8 cellular contexts compared by ENCODE assay signal in genomic region chr21:14259669-14260458, GRCh38. TPM values are rescaled to one million over a fixed set of nuclear protein-coding genes. Genes with fewer than 3 reads are reported as not detected.
DNase-seq lines count a peak whose midpoint lies in the region; ATAC-seq and TF ChIP-seq lines count a peak whose summit lies in the region.

No MANE protein-coding gene starts in this region.

- H3K4me3 ChIP-seq in Panc1 (ENCODE audit: low read depth in 2 of 2, low read length in 2 of 2): no peak overlapping the region
- no peak overlapping the region for H3K4me3 ChIP-seq in esophagus squamous epithelium

- no peaks in the 10 kb centered on the region for H3K4me1 Mint-ChIP-seq in natural killer cell
- H3K4me1 Mint-ChIP-seq in natural killer cell treated with Interleukin-12 subunit alpha and Interleukin-12 subunit beta and Interleukin-15 and Interleukin-18, amount 100 ng/mL, for 72 hours (ENCODE audit: low read depth in 2 of 2): no peaks in the 10 kb centered on the region
- no peaks in the 10 kb centered on the region for H3K4me1 Mint-ChIP-seq in nephron progenitor cell

- DNase-seq in natural killer cell (no peak), Panc1 (ENCODE audit: low read depth, low spot score) (peak; percentile 47), esophagus squamous epithelium (lab: John Stamatoyannopoulos, UW) (no peak), nephron progenitor cell (peak; percentile 14)
- DNase-seq in natural killer cell treated with Interleukin-12 subunit alpha and Interleukin-12 subunit beta and Interleukin-15 and Interleukin-18, amount 100 ng/mL, for 72 hours (ENCODE audit: low spot score): no peak
- DNase-seq in activated CD4-positive, alpha-beta T cell treated with anti-CD3 and anti-CD28 coated beads for 4 hours: no peak

- no peaks in the 10 kb centered on the region for H3K36me3 ChIP-seq in Panc1 (ENCODE audit: control insufficient read depth, insufficient read depth, low read length)
- no peaks in the 10 kb centered on the region for H3K36me3 ChIP-seq in esophagus squamous epithelium

- ATAC-seq in natural killer cell (peak in 2 of 3 donors; percentile 36 to 53), Panc1 (peak; percentile 92), HG03095 (IDR thresholded peaks at IDR 0.05; ENCODE audit: unreplicated experiment) (no peak)
- no peak for ATAC-seq in natural killer cell treated with Interleukin-12 subunit alpha and Interleukin-12 subunit beta and Interleukin-15 and Interleukin-18, amount 100 ng/mL, for 72 hours

- TF ChIP-seq POLR2A in esophagus squamous epithelium (IDR thresholded peaks at IDR 0.05): no peak

- 29 to 34% methylated on average over 4 to 5 of the region's 5 CpGs for WGBS in esophagus squamous epithelium, 2 donors

- TF ChIP-seq EP300 in Ishikawa (IDR thresholded peaks at IDR 0.05; ENCODE audit: borderline replicate concordance): no peak

- H3K27me3 Mint-ChIP-seq in natural killer cell (ENCODE audit: low read depth in 2 of 2) (peaks cover 3 to 6% of the 10 kb centered on the region in 2 donors), nephron progenitor cell (ENCODE audit: low read depth, poor library complexity) (peaks cover 8% of the 10 kb centered on the region)
- H3K27me3 Mint-ChIP-seq in natural killer cell treated with Interleukin-12 subunit alpha and Interleukin-12 subunit beta and Interleukin-15 and Interleukin-18, amount 100 ng/mL, for 72 hours: peaks cover 12 to 20% of the 10 kb centered on the region in 2 donors

- intact Hi-C loops in natural killer cell (cut with micrococcal nuclease) (loop anchor here (10.0 kb wide), 2 partner anchors 475 to 1225 kb away; no protein-coding TSS in a partner anchor), Panc1 (cut with micrococcal nuclease; ENCODE audit: unreplicated experiment) (no loop called here), esophagus squamous epithelium (cut with DNase I) (no loop called here)

- TF ChIP-seq CTCF in natural killer cell (IDR thresholded peaks at IDR 0.05) (peak; percentile 45), Panc1 (IDR thresholded peaks at IDR 0.05) (peak; percentile 67), esophagus squamous epithelium (IDR thresholded peaks at IDR 0.05) (peak; percentile 30 to 61 (median 51)), nephron progenitor cell (IDR thresholded peaks at IDR 0.05) (peak; percentile 65)

- CTCF ChIA-PET in Panc1 (lab: Charles Lee): no interaction called here

- POLR2A ChIA-PET in Panc1 (lab: Charles Lee): no interaction called here

- H3K4me1 ChIP-seq in Panc1 (ENCODE audit: control insufficient read depth, insufficient read depth, low read length): no peaks in the 10 kb centered on the region
- no peaks in the 10 kb centered on the region for H3K4me1 ChIP-seq in esophagus squamous epithelium

- H3K27ac ChIP-seq in Panc1 (ENCODE audit: low read length): no peak overlapping the region
- H3K27ac ChIP-seq in esophagus squamous epithelium: no peak overlapping the region

- H3K27ac Mint-ChIP-seq in natural killer cell (no peak overlapping the region), nephron progenitor cell (no peak overlapping the region)
- H3K27ac Mint-ChIP-seq in natural killer cell treated with Interleukin-12 subunit alpha and Interleukin-12 subunit beta and Interleukin-15 and Interleukin-18, amount 100 ng/mL, for 72 hours: no peak overlapping the region

- H3K9me3 ChIP-seq in Panc1 (ENCODE audit: control insufficient read depth, insufficient read depth, low read depth, low read length): no peaks in the 10 kb centered on the region
- H3K9me3 ChIP-seq in esophagus squamous epithelium: no peaks in the 10 kb centered on the region

- H3K4me3 Mint-ChIP-seq in natural killer cell (no peak overlapping the region), nephron progenitor cell (no peak overlapping the region)
- no peak overlapping the region for H3K4me3 Mint-ChIP-seq in natural killer cell treated with Interleukin-12 subunit alpha and Interleukin-12 subunit beta and Interleukin-15 and Interleukin-18, amount 100 ng/mL, for 72 hours

- H3K27me3 ChIP-seq in Panc1 (ENCODE audit: control insufficient read depth, insufficient read depth, low read length): no peaks in the 10 kb centered on the region
- H3K27me3 ChIP-seq in esophagus squamous epithelium: peaks cover 0 to 6% (median 0%) of the 10 kb centered on the region in 4 donors

- in situ Hi-C loops in Panc1 (cut with HindIII; ENCODE audit: low pct_unique_long_range_greater_than_20kb, low sequenced_read_pairs): no loop called here

- peak; percentile 72 for TF ChIP-seq RAD21 in Ishikawa (IDR thresholded peaks at IDR 0.05; ENCODE audit: low read depth)

- no TSS peak for BruUV-seq in Panc1 (replicated peaks; lab: Mats Ljungman, UMichigan)

- H3K36me3 Mint-ChIP-seq in natural killer cell: no peaks in the 10 kb centered on the region
- H3K36me3 Mint-ChIP-seq in natural killer cell treated with Interleukin-12 subunit alpha and Interleukin-12 subunit beta and Interleukin-15 and Interleukin-18, amount 100 ng/mL, for 72 hours: no peaks in the 10 kb centered on the region
- H3K36me3 Mint-ChIP-seq in nephron progenitor cell (ENCODE audit: low read depth): no peaks in the 10 kb centered on the region

- H3K9me3 Mint-ChIP-seq in natural killer cell (no peaks in the 10 kb centered on the region), nephron progenitor cell (no peaks in the 10 kb centered on the region)
- no peaks in the 10 kb centered on the region for H3K9me3 Mint-ChIP-seq in natural killer cell treated with Interleukin-12 subunit alpha and Interleukin-12 subunit beta and Interleukin-15 and Interleukin-18, amount 100 ng/mL, for 72 hours

TF ChIP-seq in Ishikawa, 13 proteins besides CTCF, POLR2A, EP300 and RAD21:
- TF ChIP-seq TAF1 (IDR thresholded peaks at IDR 0.05; ENCODE audit: low read depth) (no peak), TCF12 (IDR thresholded peaks at IDR 0.05; ENCODE audit: low read depth) (no peak), TEAD4 (IDR thresholded peaks at IDR 0.05) (no peak), EGR1 (IDR thresholded peaks at IDR 0.05) (no peak), USF1 (IDR thresholded peaks at IDR 0.05) (no peak), ZBTB7A (IDR thresholded peaks at IDR 0.05; ENCODE audit: low read depth) (no peak), YY1 (IDR thresholded peaks at IDR 0.05; ENCODE audit: low read depth) (no peak), CREB1 (IDR thresholded peaks at IDR 0.05; ENCODE audit: low read depth) (no peak), NFIC (IDR thresholded peaks at IDR 0.05) (no peak), FOXM1 (IDR thresholded peaks at IDR 0.05; ENCODE audit: borderline replicate concordance, low read depth) (no peak), REST (IDR thresholded peaks at IDR 0.05; ENCODE audit: low read depth) (no peak), CEBPB (IDR thresholded peaks at IDR 0.05) (no peak), MAX (IDR thresholded peaks at IDR 0.05) (no peak)
TF ChIP-seq in Ishikawa: peak in this region for 0.

RNA-seq across cellular contexts. Expression of gene RBM11, which starts 43.9 kb away (rescaled TPM):
- total RNA-seq in natural killer cell (under 1 TPM in 2 of 3 donors, not detected in 1; 0.42 to 0.60 TPM), Panc1 (2021; ENCODE audit: unreplicated experiment) (0.15 TPM), esophagus squamous epithelium (1 to 10 TPM in 2 of 4 donors, under 1 TPM in 2; 0.40 to 3.8 (median 1.1) TPM)
- total RNA-seq in natural killer cell treated with Interleukin-12 subunit alpha and Interleukin-12 subunit beta and Interleukin-15 and Interleukin-18, amount 100 ng/mL, for 72 hours: not detected
- polyA plus RNA-seq in Panc1 (2012; ENCODE audit: insufficient read length): not detected

RNA-seq across cellular contexts. Expression of gene LIPI, which starts 49.1 kb away (rescaled TPM):
- not detected for total RNA-seq in natural killer cell
- total RNA-seq in natural killer cell treated with Interleukin-12 subunit alpha and Interleukin-12 subunit beta and Interleukin-15 and Interleukin-18, amount 100 ng/mL, for 72 hours: not detected
- total RNA-seq in Panc1 (2021; ENCODE audit: unreplicated experiment): not detected
- polyA plus RNA-seq in Panc1 (2012; ENCODE audit: insufficient read length): not detected
- not detected for total RNA-seq in esophagus squamous epithelium

Comparison
In these comparisons a context has a peak if more than half of its experiments do, and no peak if none do; other contexts are left out.
1. ATAC-seq: peak in natural killer cell (2 of 3) and Panc1 (single experiment); none in natural killer cell treated with Interleukin-12 subunit alpha and Interleukin-12 subunit beta and Interleukin-15 and Interleukin-18, amount 100 ng/mL, for 72 hours (0 of 2) and HG03095 (single experiment).
2. DNase-seq: peak in Panc1 (single experiment) and nephron progenitor cell (single experiment); none in natural killer cell (single experiment), natural killer cell treated with Interleukin-12 subunit alpha and Interleukin-12 subunit beta and Interleukin-15 and Interleukin-18, amount 100 ng/mL, for 72 hours (single experiment), esophagus squamous epithelium (single experiment) and activated CD4-positive, alpha-beta T cell treated with anti-CD3 and anti-CD28 coated beads for 4 hours (0 of 2).
3. Peak in every context shown above with its lines, with median percentiles within 50 percentile points of each other: CTCF ChIP-seq.